ENCODE assay signal across 9 cellular contexts in genomic region chr15:83436513-83437158, GRCh38. TPM values are rescaled to one million over a fixed set of nuclear protein-coding genes. Genes with fewer than 3 reads are reported as not detected.
DNase-seq lines count a peak whose midpoint lies in the region; ATAC-seq, FAIRE-seq and TF ChIP-seq lines count a peak whose summit lies in the region.
"Had no signal": no experiment of that assay in that cellular context is flagged by ENCODE, and none has a peak within 500 bp of the region (broad histone marks: within the 10 kb centered on the region; RNA-seq: fewer than 3 reads in every experiment).

No MANE protein-coding gene starts in this region.

- intact Hi-C loops in HepG2 (cut with micrococcal nuclease; ENCODE audit: unreplicated experiment), result loop anchor here (5.0 kb wide), 1 partner anchor 189 kb away; no protein-coding TSS in a partner anchor
- intact Hi-C loops in CD8-positive, alpha-beta T cell (cut with DNase I, micrococcal nuclease), result no loop called here

- ATAC-seq in HepG2, result peak; percentile 77
- no peak for ATAC-seq in GM18868 (IDR thresholded peaks at IDR 0.05; ENCODE audit: unreplicated experiment)
- no peak for ATAC-seq in GM19351 (IDR thresholded peaks at IDR 0.05; ENCODE audit: unreplicated experiment)
- ATAC-seq in HG02885 (IDR thresholded peaks at IDR 0.05; ENCODE audit: poor library complexity, unreplicated experiment), result no peak
- ATAC-seq in CD8-positive, alpha-beta T cell, result no peak

- H3K4me2 ChIP-seq in KMS-11 (no peak overlapping the region), HepG2 (ENCODE audit: low read depth, low read length) (no peak overlapping the region)

- TF ChIP-seq EP300 in HepG2 (IDR thresholded peaks at IDR 0.05; ENCODE audit: low read depth in 2 of 2, low read length in 2 of 2), result no peak
- TF ChIP-seq EP300 in HepG2 (CRISPR knock-in tag; IDR thresholded peaks at IDR 0.05; ENCODE audit: borderline replicate concordance), result no peak

- H3K27me3 Mint-ChIP-seq in CD8-positive, alpha-beta T cell (ENCODE audit: low read depth), result peaks cover 18% of the 10 kb centered on the region

- CTCF ChIA-PET in HepG2 (lab: Yijun Ruan, JAX; ENCODE audit: low intra/inter-chr PET ratio, low total read pairs), result interaction anchor here (1.2 kb wide), 1 partner anchor 188 kb away, joined by 4 read pairs; no protein-coding TSS in a partner anchor
- CTCF ChIA-PET in CD8-positive, alpha-beta T cell (lab: Charles Lee), result interaction anchor here (1.2 kb wide), 1 partner anchor 14 kb away, joined by 3 read pairs; no protein-coding TSS in a partner anchor

- H3K36me3 Mint-ChIP-seq in CD8-positive, alpha-beta T cell, result no peaks in the 10 kb centered on the region

- H3K27ac Mint-ChIP-seq in CD8-positive, alpha-beta T cell, result no peak overlapping the region

- TF ChIP-seq CTCF in KMS-11 (conservative IDR thresholded peaks at IDR 0.05; ENCODE audit: low read depth, low read length) (0 out of 2 replicates have a peak, but pooled peaks have one; percentile 34), HepG2 (CRISPR knock-in tag; IDR thresholded peaks at IDR 0.05) (peak; percentile 38)
- no peak for TF ChIP-seq CTCF in CD8-positive, alpha-beta T cell (IDR thresholded peaks at IDR 0.05)

- H3K79me2 ChIP-seq in KMS-11 (ENCODE audit: insufficient read depth, low read depth), result no peaks in the 10 kb centered on the region
- no peaks in the 10 kb centered on the region for H3K79me2 ChIP-seq in HepG2 (ENCODE audit: insufficient read depth, low read length)

- H3K4me3 Mint-ChIP-seq in CD8-positive, alpha-beta T cell, result no peak overlapping the region

- H4K20me1 ChIP-seq in KMS-11 (ENCODE audit: insufficient read depth) (no peaks in the 10 kb centered on the region), HepG2 (ENCODE audit: insufficient read depth, low read length) (no peaks in the 10 kb centered on the region)

- H2AFZ ChIP-seq in KMS-11 (ENCODE audit: low read depth) (no peak overlapping the region), HepG2 (ENCODE audit: low read length) (no peak overlapping the region)

- no peaks in the 10 kb centered on the region for H3K9me3 Mint-ChIP-seq in CD8-positive, alpha-beta T cell

- DNase-seq in DMS 273 treated with DMSO at 0.1 percent for 48 hours (lab: John Stamatoyannopoulos, UW) (peak; percentile 21), astrocyte of the hippocampus (ENCODE audit: low read depth, low spot score) (peak; percentile 76), HepG2 (ENCODE audit: low spot score) (peak; percentile 7)
- no peak for DNase-seq in CD8-positive, alpha-beta T cell

- no peaks in the 10 kb centered on the region for H3K4me1 Mint-ChIP-seq in CD8-positive, alpha-beta T cell (ENCODE audit: low read depth)

- H3K27me3 ChIP-seq in KMS-11 (ENCODE audit: insufficient read depth, low read depth) (no peaks in the 10 kb centered on the region), HepG2 (ENCODE audit: control insufficient read depth in 1 of 2, insufficient read depth in 2 of 2, low read length in 2 of 2) (peaks cover 1 to 12% of the 10 kb centered on the region in 2 experiments; a peak in 1 of 5 replicates)
- H3K27me3 ChIP-seq in CD8-positive, alpha-beta T cell (ENCODE audit: insufficient read depth, low read length), result no peaks in the 10 kb centered on the region

- no peak for FAIRE-seq in HepG2 (lab: Jason Lieb, UNC)
- FAIRE-seq: islet of Langerhans had no signal

- H3K4me1 ChIP-seq in KMS-11 (ENCODE audit: low read depth, poor library complexity, severe bottlenecking), result no peaks in the 10 kb centered on the region
- H3K4me1 ChIP-seq in HepG2 (ENCODE audit: insufficient read depth, low read length), result no peaks in the 10 kb centered on the region
- H3K4me1 ChIP-seq in CD8-positive, alpha-beta T cell (ENCODE audit: insufficient read depth, low read length), result no peaks in the 10 kb centered on the region

- H3K27ac ChIP-seq in KMS-11 (no peak overlapping the region), HepG2 (ENCODE audit: extremely low read length, insufficient read depth, low read length) (no peak overlapping the region)
- no peak overlapping the region for H3K27ac ChIP-seq in CD8-positive, alpha-beta T cell (ENCODE audit: low read depth, low read length)

- H3K36me3 ChIP-seq in KMS-11 (ENCODE audit: insufficient read depth) (no peaks in the 10 kb centered on the region), HepG2 (replicated peaks in 1 of 2; ENCODE audit: control insufficient read depth in 1 of 2, insufficient read depth in 2 of 2, low read length in 2 of 2) (no peaks in the 10 kb centered on the region)
- H3K36me3 ChIP-seq in CD8-positive, alpha-beta T cell (ENCODE audit: insufficient read depth, low read length), result no peaks in the 10 kb centered on the region

- no peak overlapping the region for H3K4me3 ChIP-seq in KMS-11 (IDR thresholded peaks at IDR 0.05; ENCODE audit: insufficient read depth, low read depth, low read length)
- no peak overlapping the region for H3K4me3 ChIP-seq in HepG2 (replicated peaks in 1 of 3; ENCODE audit: insufficient read depth in 1 of 3, low read depth in 2 of 3, low read length in 3 of 3)
- no peak overlapping the region for H3K4me3 ChIP-seq in CD8-positive, alpha-beta T cell (ENCODE audit: low read depth, low read length)

- no peak for TF ChIP-seq RAD21 in HepG2 (CRISPR knock-in tag; IDR thresholded peaks at IDR 0.05)

- WGBS in HepG2 (ENCODE audit: low lambda C conversion rate), result 5% methylated on average over 5 of the region's 6 CpGs

- POLR2A ChIA-PET in HepG2 (lab: Yijun Ruan, JAX), result no interaction called here
- POLR2A ChIA-PET in CD8-positive, alpha-beta T cell (lab: Charles Lee), result no interaction called here

- BruUV-seq in HepG2 (replicated peaks; lab: Mats Ljungman, UMichigan), result no TSS peak

- H3K9ac ChIP-seq in KMS-11, result no peak overlapping the region
- H3K9ac ChIP-seq in HepG2 (ENCODE audit: insufficient read depth, low read depth, low read length), result no peak overlapping the region

- no peaks in the 10 kb centered on the region for H3K9me3 ChIP-seq in HepG2 (ENCODE audit: low read length)
- H3K9me3 ChIP-seq in CD8-positive, alpha-beta T cell (ENCODE audit: low read length), result no peaks in the 10 kb centered on the region

- no peak for TF ChIP-seq POLR2A in HepG2 (IDR thresholded peaks at IDR 0.05; ENCODE audit: insufficient read depth in 1 of 2, low read depth in 2 of 2, low read length in 2 of 2)

- in situ Hi-C loops in HepG2 (cut with HindIII; ENCODE audit: extremely low pct_ligation_motif_present, low pct_unique_long_range_greater_than_20kb), result loop anchor here (5.0 kb wide), 1 partner anchor 121 kb away; no protein-coding TSS in a partner anchor

TF ChIP-seq in HepG2, 621 proteins besides CTCF, POLR2A, EP300 and RAD21:
- TF ChIP-seq STAG1 (CRISPR knock-in tag; IDR thresholded peaks at IDR 0.05) (peak; percentile 35; the same call in 1 of the 2 replicates), SMYD3 (CRISPR knock-in tag; IDR thresholded peaks at IDR 0.05) (no peak), ZNF124 (CRISPR knock-in tag; IDR thresholded peaks at IDR 0.05) (no peak)

RNA-seq across cellular contexts. Expression of gene SH3GL3, which starts 10.5 kb away (rescaled TPM):
- total RNA-seq in HepG2 (2016; rRNA removed; fragmentation: Illumina TruSeq; extraction: Trizol), result not detected in 2 replicates
- not detected in 2 replicates for total RNA-seq in HepG2 (2016; cell fraction: cytosol; rRNA removed; fragmentation: Illumina TruSeq; extraction: Trizol; ENCODE audit: low read depth)
- total RNA-seq in HepG2 (2016; cell fraction: insoluble cytoplasmic fraction; rRNA removed; fragmentation: Illumina TruSeq; extraction: Trizol), result not detected in 2 replicates
- total RNA-seq in HepG2 (2016; cell fraction: membrane; rRNA removed; fragmentation: Illumina TruSeq; extraction: Trizol), result not detected in 2 replicates
- total RNA-seq in HepG2 (2016; cell fraction: nucleus; rRNA removed; fragmentation: Illumina TruSeq; extraction: Trizol), result not detected in 2 replicates
- polyA plus RNA-seq in HepG2 (2011; rRNA removed), result not detected in 2 replicates
- not detected in 2 replicates for polyA plus RNA-seq in HepG2 (2011; cell fraction: cytosol; rRNA removed)
- polyA plus RNA-seq in HepG2 (2011; cell fraction: nucleus; rRNA removed), result not detected in 2 replicates
- polyA plus RNA-seq in HepG2 (2012), result not detected in 2 replicates
- not detected in 2 replicates for polyA plus RNA-seq in HepG2 (2016; cell fraction: cytosol; fragmentation: Illumina TruSeq; extraction: Trizol; ENCODE audit: low read depth)
- not detected in 2 replicates for polyA plus RNA-seq in HepG2 (2016; cell fraction: insoluble cytoplasmic fraction; fragmentation: Illumina TruSeq; extraction: Trizol; ENCODE audit: low read depth)
- polyA plus RNA-seq in HepG2 (2016; cell fraction: membrane; fragmentation: Illumina TruSeq; extraction: Trizol; ENCODE audit: low read depth), result not detected in 2 replicates
- polyA plus RNA-seq in HepG2 (2016; cell fraction: nucleus; fragmentation: Illumina TruSeq; extraction: Trizol; ENCODE audit: insufficient read depth, low read depth), result not detected in 2 replicates
- polyA minus RNA-seq in HepG2 (2011; rRNA and poly(A)+ RNA removed; ENCODE audit: low replicate concordance), result not detected in 2 replicates
- polyA minus RNA-seq in HepG2 (2011; cell fraction: cytosol; rRNA and poly(A)+ RNA removed), result not detected in 2 replicates
- polyA minus RNA-seq in HepG2 (2011; cell fraction: nucleus; rRNA and poly(A)+ RNA removed), result not detected in 2 replicates
- not detected for total RNA-seq in CD8-positive, alpha-beta T cell

Comparison
In these comparisons a context has a peak if more than half of its experiments do, and no peak if none do; other contexts are left out.
1. DNase-seq: peak in DMS 273 treated with DMSO at 0.1 percent for 48 hours (single experiment), astrocyte of the hippocampus (single experiment) and HepG2 (single experiment); none in CD8-positive, alpha-beta T cell (0 of 7).